ENCODE assay signal across 13 cellular contexts in genomic region chr1:31759266-31760023, GRCh38. TPM values are rescaled to one million over a fixed set of nuclear protein-coding genes. Genes with fewer than 3 reads are reported as not detected.
A peak's percentile ranks its signal among the peaks of the same experiment; 100 is the strongest.
DNase-seq lines count a peak whose midpoint lies in the region; ATAC-seq, FAIRE-seq and TF ChIP-seq lines count a peak whose summit lies in the region.
"Had no signal": no experiment of that assay in that cellular context is flagged by ENCODE, and none has a peak within 500 bp of the region (broad histone marks: within the 10 kb centered on the region; RNA-seq: fewer than 3 reads in every experiment).

No MANE protein-coding gene starts in this region.

- peaks cover 0 to 4% of the 10 kb centered on the region in 2 donors for H3K27me3 ChIP-seq in small intestine (ENCODE audit: control insufficient read depth in 2 of 2, insufficient read depth in 2 of 2, low read length in 2 of 2)
- H3K27me3 ChIP-seq: right atrium auricular region had no signal

- peaks cover 3% of the 10 kb centered on the region for H3K27me3 Mint-ChIP-seq in activated T-cell treated with anti-CD3 and anti-CD28 coated beads, Interleukin-2, amount 50 U/mL, for 4 hours (ENCODE audit: low read depth)
- H3K27me3 Mint-ChIP-seq in endothelial cell (ENCODE audit: unreplicated experiment), result peaks cover 14% of the 10 kb centered on the region

- no peak for TF ChIP-seq CTCF in endothelial cell (IDR thresholded peaks at IDR 0.05; ENCODE audit: unreplicated experiment)

- no peak for DNase-seq in activated T-cell treated with anti-CD3 and anti-CD28 coated beads, Interleukin-2, amount 50 U/mL, for 4 hours
- no peak for DNase-seq in activated T-cell treated with anti-CD3 and anti-CD28 coated beads, Interleukin-2, amount 50 U/mL, for 48 hours
- peak; percentile 54 for DNase-seq in M059J (ENCODE audit: low read depth)
- DNase-seq in endothelial cell (ENCODE audit: low spot score), result no peak
- peak; percentile 82 for DNase-seq in small intestine
- no peak for DNase-seq in NOMO-1 treated with DMSO at 0.1 percent for 48 hours (lab: John Stamatoyannopoulos, UW; ENCODE audit: unreplicated experiment)
- DNase-seq in activated CD4-positive, CD25-positive, alpha-beta regulatory T cell treated with anti-CD3 and anti-CD28 coated beads, Interleukin-2, amount 50 U/mL, for 72 hours, result no peak
- DNase-seq: heart right ventricle, mammary epithelial cell, NCI-H187, T-helper 9 cell had no signal

- peaks cover 12% of the 10 kb centered on the region for H3K4me1 Mint-ChIP-seq in activated T-cell treated with anti-CD3 and anti-CD28 coated beads, Interleukin-2, amount 50 U/mL, for 4 hours (ENCODE audit: low read depth)
- H3K4me1 Mint-ChIP-seq in endothelial cell (ENCODE audit: unreplicated experiment), result peaks cover 8% of the 10 kb centered on the region

- no peak overlapping the region for H3K27ac Mint-ChIP-seq in endothelial cell (ENCODE audit: unreplicated experiment)

- no peak for FAIRE-seq in small intestine (lab: Jason Lieb, UNC)

- H3K36me3 ChIP-seq in small intestine (ENCODE audit: control insufficient read depth in 2 of 2, insufficient read depth in 2 of 2, low read length in 2 of 2), result no peaks in the 10 kb centered on the region
- H3K36me3 ChIP-seq: heart right ventricle, right atrium auricular region had no signal

- no peak for ATAC-seq in activated T-cell treated with anti-CD3 and anti-CD28 coated beads, Interleukin-2, amount 50 U/mL, for 4 hours
- ATAC-seq in HG02885 (IDR thresholded peaks at IDR 0.05; ENCODE audit: poor library complexity, unreplicated experiment), result no peak

- 18 to 62% (median 39%) methylated on average over 10 of the region's 10 CpGs for WGBS in small intestine, 3 donors

- H3K9me3 Mint-ChIP-seq in activated T-cell treated with anti-CD3 and anti-CD28 coated beads, Interleukin-2, amount 50 U/mL, for 4 hours, result no peaks in the 10 kb centered on the region
- H3K9me3 Mint-ChIP-seq in endothelial cell (ENCODE audit: unreplicated experiment), result no peaks in the 10 kb centered on the region

- H3K4me1 ChIP-seq in small intestine (ENCODE audit: control insufficient read depth in 2 of 2, insufficient read depth in 1 of 2, low read depth in 1 of 2, low read length in 1 of 2), result peaks cover 0 to 3% of the 10 kb centered on the region in 2 donors

- H3K27ac ChIP-seq in small intestine (ENCODE audit: low read depth in 1 of 2, low read length in 1 of 2), result no peak overlapping the region
- H3K27ac ChIP-seq: right atrium auricular region had no signal

- no peaks in the 10 kb centered on the region for H3K36me3 Mint-ChIP-seq in activated T-cell treated with anti-CD3 and anti-CD28 coated beads, Interleukin-2, amount 50 U/mL, for 4 hours (ENCODE audit: insufficient read depth)
- peaks cover 7% of the 10 kb centered on the region for H3K36me3 Mint-ChIP-seq in endothelial cell (ENCODE audit: low read depth, unreplicated experiment)

- H3K4me3 ChIP-seq in small intestine (ENCODE audit: low read depth in 1 of 2, low read length in 2 of 2), result no peak overlapping the region

- peak overlapping the region; percentile 44 for H3K4me3 Mint-ChIP-seq in activated T-cell treated with anti-CD3 and anti-CD28 coated beads, Interleukin-2, amount 50 U/mL, for 4 hours
- peak overlapping the region; percentile 65 for H3K4me3 Mint-ChIP-seq in endothelial cell (ENCODE audit: unreplicated experiment)

- H3K9me3 ChIP-seq in small intestine (ENCODE audit: control insufficient read depth, low read depth), result no peaks in the 10 kb centered on the region
- H3K9me3 ChIP-seq: heart right ventricle, right atrium auricular region had no signal

RNA-seq across cellular contexts. Expression of gene ADGRB2, which starts 4.7 kb away (rescaled TPM):
- under 1 TPM; 0.18 to 0.68 (median 0.65) TPM for total RNA-seq in activated T-cell treated with anti-CD3 and anti-CD28 coated beads, Interleukin-2, amount 50 U/mL, for 4 hours
- 8.3 and 16.7 TPM in 2 replicates for total RNA-seq in M059J (2014; rRNA removed; shearing (Covaris generic))
- total RNA-seq in endothelial cell (ENCODE audit: unreplicated experiment), result 0.44 TPM
- polyA plus RNA-seq in small intestine, result 10 to 100 TPM in 1 of 3 donors, 1 to 10 TPM in 2; 4.8 to 18.3 (median 4.9) TPM

RNA-seq across cellular contexts. Expression of gene COL16A1, which starts 55.6 kb away (rescaled TPM):
- under 1 TPM; 0.57 to 0.89 (median 0.61) TPM for total RNA-seq in activated T-cell treated with anti-CD3 and anti-CD28 coated beads, Interleukin-2, amount 50 U/mL, for 4 hours
- total RNA-seq in M059J (2014; rRNA removed; shearing (Covaris generic)), result 2.0 and 4.0 TPM in 2 replicates
- total RNA-seq in endothelial cell (ENCODE audit: unreplicated experiment), result 5.3 TPM
- polyA plus RNA-seq in small intestine, result 10 to 100 TPM; 12.3 to 18.1 (median 15.3) TPM

RNA-seq across cellular contexts. Expression of gene SPOCD1, which starts 56.4 kb away (rescaled TPM):
- total RNA-seq in activated T-cell treated with anti-CD3 and anti-CD28 coated beads, Interleukin-2, amount 50 U/mL, for 4 hours, result under 1 TPM in 1 of 3 donors, not detected in 2; 0.14 TPM
- total RNA-seq in M059J (2014; rRNA removed; shearing (Covaris generic)), result 33.0 and 52.0 TPM in 2 replicates
- 1.5 TPM for total RNA-seq in endothelial cell (ENCODE audit: unreplicated experiment)
- 1 to 10 TPM in 1 of 3 donors, under 1 TPM in 1, not detected in 1; 0.81 to 1.1 TPM for polyA plus RNA-seq in small intestine

Comparison
In these comparisons a context has a peak if more than half of its experiments do, and no peak if none do; other contexts are left out.
1. DNase-seq: peak in M059J (single experiment) and small intestine (single experiment); none in activated T-cell treated with anti-CD3 and anti-CD28 coated beads, Interleukin-2, amount 50 U/mL, for 4 hours (single experiment), activated T-cell treated with anti-CD3 and anti-CD28 coated beads, Interleukin-2, amount 50 U/mL, for 48 hours (0 of 2), endothelial cell (single experiment), NOMO-1 treated with DMSO at 0.1 percent for 48 hours (single experiment) and activated CD4-positive, CD25-positive, alpha-beta regulatory T cell treated with anti-CD3 and anti-CD28 coated beads, Interleukin-2, amount 50 U/mL, for 72 hours (single experiment).
2. RNA of gene SPOCD1, which starts 56.4 kb away (total RNA-seq): 33.0 to 52.0 TPM in M059J; 1.5 TPM in endothelial cell (single experiment) and 0.14 TPM in activated T-cell treated with anti-CD3 and anti-CD28 coated beads, Interleukin-2, amount 50 U/mL, for 4 hours; every median in the first group is over 10 times any median in the second.